ENCODE assay signal across 21 cellular contexts in genomic region chr18:79299711-79300110, GRCh38.
"Had no signal": no experiment of that assay in that cellular context is flagged by ENCODE, and none has a peak within 500 bp of the region (broad histone marks: within the 10 kb centered on the region; RNA-seq: fewer than 3 reads in every experiment).

No MANE protein-coding gene starts in this region.

- H3K4me1 Mint-ChIP-seq: activated CD4-positive, alpha-beta T cell treated with anti-CD3 and anti-CD28 coated beads, Interleukin-2, amount 10 ng/mL, durations not matched to agents 7 days and 5 days; stimulated activated naive B cell treated with anti-CD40 and anti-IgM and Interleukin-4, amounts not matched to agents 10 μg/mL and 1 μg/mL and 100 μg/mL, for 72 hours had no signal

- ATAC-seq: activated CD8-positive, alpha-beta T cell treated with anti-CD3 and anti-CD28 coated beads, Interleukin-2, amount 10 ng/mL, durations not matched to agents 7 days and 5 days; gastroesophageal sphincter; heart left ventricle; left lobe of liver; lower lobe of right lung; stimulated activated naive B cell treated with anti-CD40 and anti-IgM and Interleukin-4, amounts not matched to agents 10 μg/mL and 1 μg/mL and 100 μg/mL, for 72 hours; upper lobe of right lung had no signal

- DNase-seq: activated CD4-positive, alpha-beta T cell treated with anti-CD3 and anti-CD28 coated beads, Interleukin-2, amount 10 ng/mL, durations not matched to agents 7 days and 5 days; activated CD4-positive, CD25-positive, alpha-beta regulatory T cell; activated CD8-positive, alpha-beta T cell treated with anti-CD3 and anti-CD28 coated beads, Interleukin-2, amount 10 ng/mL, durations not matched to agents 7 days and 5 days; activated gamma-delta T cell treated with Interleukin-2 at 50 U/mL for 16 hours; cerebellar nuclear complex; heart left ventricle; kidney; lower lobe of right lung; mesendoderm; naive B cell; stimulated activated CD4-positive, alpha-beta T cell treated with anti-CD3 and anti-CD28 coated beads, Interleukin-2, amount 100 ng/mL, for 48 hours; stimulated activated CD8-positive, alpha-beta memory T cell treated with anti-CD3 and anti-CD28 coated beads, Interleukin-4, amount 100 ng/mL, for 48 hours; stimulated activated naive B cell treated with anti-CD40 and anti-IgM and Interleukin-4, amounts not matched to agents 10 μg/mL and 1 μg/mL and 100 μg/mL, for 72 hours; upper lobe of right lung had no signal

- H3K27ac Mint-ChIP-seq: activated CD4-positive, alpha-beta T cell treated with anti-CD3 and anti-CD28 coated beads, Interleukin-2, amount 10 ng/mL, durations not matched to agents 7 days and 5 days; activated CD8-positive, alpha-beta T cell treated with anti-CD3 and anti-CD28 coated beads, Interleukin-2, amount 10 ng/mL, durations not matched to agents 7 days and 5 days; activated naive CD8-positive, alpha-beta T cell; progenitor cell of endocrine pancreas; stimulated activated naive B cell treated with anti-CD40 and anti-IgM and Interleukin-4, amounts not matched to agents 10 μg/mL and 1 μg/mL and 100 μg/mL, for 72 hours; T-helper 1 cell treated with Interleukin-12 subunit alpha and Interleukin-12 subunit beta and Interleukin-4 antibody, amounts not matched to agents 30 μg/mL and 1 μg/mL, for 36 hours had no signal

- H3K27me3 Mint-ChIP-seq: activated CD4-positive, alpha-beta T cell treated with anti-CD3 and anti-CD28 coated beads, Interleukin-2, amount 10 ng/mL, durations not matched to agents 7 days and 5 days; activated naive CD8-positive, alpha-beta T cell; naive B cell; progenitor cell of endocrine pancreas; stimulated activated naive B cell treated with anti-CD40 and anti-IgM and Interleukin-4, amounts not matched to agents 10 μg/mL and 1 μg/mL and 100 μg/mL, for 72 hours had no signal

- H3K27ac ChIP-seq: coronary artery, epithelial cell of prostate, gastroesophageal sphincter, heart left ventricle, lower lobe of right lung, upper lobe of right lung had no signal

- H3K27me3 ChIP-seq: gastroesophageal sphincter, heart left ventricle, upper lobe of right lung had no signal

- H3K4me3 ChIP-seq: coronary artery, gastroesophageal sphincter, heart left ventricle, lower lobe of right lung, upper lobe of right lung had no signal

- H3K9me3 ChIP-seq: gastroesophageal sphincter, heart left ventricle, lower lobe of right lung, upper lobe of right lung had no signal

- H3K9me3 Mint-ChIP-seq: activated CD4-positive, alpha-beta T cell treated with anti-CD3 and anti-CD28 coated beads, Interleukin-2, amount 10 ng/mL, durations not matched to agents 7 days and 5 days; naive B cell; stimulated activated naive B cell treated with anti-CD40 and anti-IgM and Interleukin-4, amounts not matched to agents 10 μg/mL and 1 μg/mL and 100 μg/mL, for 72 hours; T-helper 1 cell treated with Interleukin-12 subunit alpha and Interleukin-12 subunit beta and Interleukin-4 antibody, amounts not matched to agents 30 μg/mL and 1 μg/mL, for 36 hours had no signal

- H3K4me3 Mint-ChIP-seq: activated CD4-positive, alpha-beta T cell treated with anti-CD3 and anti-CD28 coated beads, Interleukin-2, amount 10 ng/mL, durations not matched to agents 7 days and 5 days; activated CD8-positive, alpha-beta T cell treated with anti-CD3 and anti-CD28 coated beads, Interleukin-2, amount 10 ng/mL, durations not matched to agents 7 days and 5 days; activated naive CD8-positive, alpha-beta T cell; naive B cell; stimulated activated naive B cell treated with anti-CD40 and anti-IgM and Interleukin-4, amounts not matched to agents 10 μg/mL and 1 μg/mL and 100 μg/mL, for 72 hours; T-helper 1 cell treated with Interleukin-12 subunit alpha and Interleukin-12 subunit beta and Interleukin-4 antibody, amounts not matched to agents 30 μg/mL and 1 μg/mL, for 36 hours had no signal

- H3K4me1 ChIP-seq: gastroesophageal sphincter, heart left ventricle, lower lobe of right lung, upper lobe of right lung had no signal
